Comparison of ENCODE assay signal across 8 cellular contexts in genomic region chr5:152271420-152271819, GRCh38.
A peak's percentile ranks its signal among the peaks of the same experiment; 100 is the strongest.
DNase-seq lines count a peak whose midpoint lies in the region; ATAC-seq, FAIRE-seq and TF ChIP-seq lines count a peak whose summit lies in the region.

No MANE protein-coding gene starts in this region.

- FAIRE-seq in GM12878 (lab: Jason Lieb, UNC) = no peak

- TF ChIP-seq EP300 in GM12878 (IDR thresholded peaks at IDR 0.05; ENCODE audit: borderline replicate concordance in 1 of 2, control insufficient read depth in 1 of 2, low read depth in 2 of 2, low read length in 2 of 2) = no peak

- H3K4me1 ChIP-seq in Loucy (ENCODE audit: insufficient read depth, low read length, poor library complexity, severe bottlenecking) = no peaks in the 10 kb centered on the region
- no peaks in the 10 kb centered on the region for H3K4me1 ChIP-seq in GM12878 (ENCODE audit: control insufficient read depth, insufficient read depth, low read length)

- CTCF ChIA-PET in GM12878 (lab: Yijun Ruan, JAX) = interaction anchor here (1.5 kb wide), 1 partner anchor 446 kb away, joined by 4 read pairs; no protein-coding TSS in a partner anchor
- CTCF ChIA-PET in activated naive CD4-positive, alpha-beta T cell treated with anti-CD3 and anti-CD28 coated beads, Interleukin-2, amount 10 ng/mL, durations not matched to agents 7 days and 5 days (lab: Charles Lee) = no interaction called here

- H3K9me3 Mint-ChIP-seq in nephron progenitor cell = no peaks in the 10 kb centered on the region
- no peaks in the 10 kb centered on the region for H3K9me3 Mint-ChIP-seq in activated naive CD4-positive, alpha-beta T cell treated with anti-CD3 and anti-CD28 coated beads, Interleukin-2, amount 10 ng/mL, durations not matched to agents 7 days and 5 days

- 14% methylated on average over 5 of the region's 5 CpGs for WGBS in GM12878 (ENCODE audit: insufficient coverage, insufficient replicate concordance, low lambda C conversion rate, missing lambda C conversion rate)

- POLR2A ChIA-PET in GM12878 (lab: Charles Lee) = no interaction called here

- H3K9me3 ChIP-seq in Loucy (ENCODE audit: insufficient read depth, low read depth, low read length) (no peaks in the 10 kb centered on the region), GM12878 (replicated peaks; ENCODE audit: control insufficient read depth, insufficient read depth, low read length) (no peaks in the 10 kb centered on the region)

- no peak for TF ChIP-seq POLR2A in GM12878 (IDR thresholded peaks at IDR 0.05; ENCODE audit: low read depth, low read length)

- no peak overlapping the region for H3K4me2 ChIP-seq in Loucy (ENCODE audit: low read depth, low read length, poor library complexity, severe bottlenecking)
- H3K4me2 ChIP-seq in GM12878 (ENCODE audit: control insufficient read depth, insufficient read depth) = no peak overlapping the region

- H3K4me3 Mint-ChIP-seq in nephron progenitor cell = no peak overlapping the region
- H3K4me3 Mint-ChIP-seq in activated naive CD4-positive, alpha-beta T cell treated with anti-CD3 and anti-CD28 coated beads, Interleukin-2, amount 10 ng/mL, durations not matched to agents 7 days and 5 days = no peak overlapping the region

- H3K79me2 ChIP-seq in Loucy (ENCODE audit: insufficient read depth, low read length) (no peaks in the 10 kb centered on the region), GM12878 (ENCODE audit: control insufficient read depth, insufficient read depth, low read length) (no peaks in the 10 kb centered on the region)

- no peak overlapping the region for H2AFZ ChIP-seq in Loucy (ENCODE audit: low read length)
- H2AFZ ChIP-seq in GM12878 (ENCODE audit: control insufficient read depth, low read depth, low read length) = no peak overlapping the region

- H3K27ac ChIP-seq in GM12878 (ENCODE audit: control insufficient read depth, insufficient read depth) = no peak overlapping the region

- peak; percentile 39 for DNase-seq in G401 (ENCODE audit: low spot score)
- peak; percentile 8 for DNase-seq in GM12878 (ENCODE audit: low read depth, low spot score)
- peak; percentile 9 for DNase-seq in nephron progenitor cell
- no peak for DNase-seq in activated naive CD4-positive, alpha-beta T cell treated with anti-CD3 and anti-CD28 coated beads, Interleukin-2, amount 10 ng/mL, durations not matched to agents 7 days and 5 days
- no peak for DNase-seq in sciatic nerve (ENCODE audit: low spot score)

- H3K36me3 Mint-ChIP-seq in nephron progenitor cell (ENCODE audit: low read depth) = no peaks in the 10 kb centered on the region
- no peaks in the 10 kb centered on the region for H3K36me3 Mint-ChIP-seq in activated naive CD4-positive, alpha-beta T cell treated with anti-CD3 and anti-CD28 coated beads, Interleukin-2, amount 10 ng/mL, durations not matched to agents 7 days and 5 days

- peak overlapping the region; percentile 36 for H3K27ac Mint-ChIP-seq in nephron progenitor cell
- no peak overlapping the region for H3K27ac Mint-ChIP-seq in activated naive CD4-positive, alpha-beta T cell treated with anti-CD3 and anti-CD28 coated beads, Interleukin-2, amount 10 ng/mL, durations not matched to agents 7 days and 5 days

- ATAC-seq in GM12878 = peak; percentile 68
- no peak for ATAC-seq in GM21576 (IDR thresholded peaks at IDR 0.05; ENCODE audit: unreplicated experiment)
- ATAC-seq in HG03520 (IDR thresholded peaks at IDR 0.05; ENCODE audit: unreplicated experiment) = no peak
- ATAC-seq in sciatic nerve = no peak

- SMC1A ChIA-PET in GM12878 (lab: Charles Lee; ENCODE audit: uncharacterized antibody, unreplicated experiment) = interaction anchor here (1.5 kb wide), 1 partner anchor 446 kb away, joined by 8 read pairs; no protein-coding TSS in a partner anchor

- H3K4me3 ChIP-seq in Loucy (ENCODE audit: low read length, poor library complexity, severe bottlenecking) (no peak overlapping the region), GM12878 (no peak overlapping the region)

- H3K4me1 Mint-ChIP-seq in nephron progenitor cell = peaks cover 5% of the 10 kb centered on the region
- no peaks in the 10 kb centered on the region for H3K4me1 Mint-ChIP-seq in activated naive CD4-positive, alpha-beta T cell treated with anti-CD3 and anti-CD28 coated beads, Interleukin-2, amount 10 ng/mL, durations not matched to agents 7 days and 5 days

- in situ Hi-C loops in G401 (cut with HindIII; ENCODE audit: low sequenced_read_pairs) = no loop called here
- in situ Hi-C loops in GM12878 (cut with MboI) = no loop called here

- H4K20me1 ChIP-seq in Loucy (ENCODE audit: insufficient read depth, low read length, poor library complexity, severe bottlenecking) (no peaks in the 10 kb centered on the region), GM12878 (ENCODE audit: control insufficient read depth, insufficient read depth) (no peaks in the 10 kb centered on the region)

- no peaks in the 10 kb centered on the region for H3K9me2 ChIP-seq in Loucy (replicated peaks; ENCODE audit: low read depth, low read length)

- no peaks in the 10 kb centered on the region for H3K36me3 ChIP-seq in Loucy (ENCODE audit: insufficient read depth, low read length)
- H3K36me3 ChIP-seq in GM12878 (ENCODE audit: control insufficient read depth in 2 of 2, insufficient read depth in 2 of 2, low read length in 1 of 2) = no peaks in the 10 kb centered on the region

- intact Hi-C loops in GM12878 (cut with micrococcal nuclease; ENCODE audit: unreplicated experiment) (loop anchor here (1.0 to 2.0 kb wide), 2 partner anchors 129 to 446 kb away; no protein-coding TSS in a partner anchor), sciatic nerve (cut with DNase I) (no loop called here)

- H3K9ac ChIP-seq in Loucy (ENCODE audit: low read depth, low read length, poor library complexity, severe bottlenecking) (no peak overlapping the region), GM12878 (ENCODE audit: control insufficient read depth, insufficient read depth, low read length) (no peak overlapping the region)

- TF ChIP-seq RAD21 in GM12878 (IDR thresholded peaks at IDR 0.05; ENCODE audit: insufficient read depth, low read depth, low read length) = 0 out of 2 replicates have a peak, but pooled peaks have one; percentile 31

- RAD21 ChIA-PET in GM12878 (lab: Charles Lee; ENCODE audit: unreplicated experiment) = no interaction called here

- TF ChIP-seq CTCF in Loucy (conservative IDR thresholded peaks at IDR 0.05; ENCODE audit: low read length) = 0 out of 2 replicates have a peak, but pooled peaks have one; percentile 16
- peak in 1 of 3 experiments; percentile 35; a peak in 2 of 6 replicates for TF ChIP-seq CTCF in GM12878 (IDR thresholded peaks at IDR 0.05 in 2 of 3, conservative IDR thresholded peaks at IDR 0.05 in 1 of 3; ENCODE audit: control insufficient read depth in 2 of 3, extremely low read depth in 1 of 3, insufficient read depth in 1 of 3, low read depth in 3 of 3, low read length in 3 of 3)
- TF ChIP-seq CTCF in nephron progenitor cell (IDR thresholded peaks at IDR 0.05) = peak; percentile 32

- no TSS peak for BruUV-seq in GM12878 (replicated peaks; lab: Mats Ljungman, UMichigan)

- no peaks in the 10 kb centered on the region for H3F3A ChIP-seq in Loucy (ENCODE audit: low read depth)

- peaks cover 5% of the 10 kb centered on the region for H3K27me3 Mint-ChIP-seq in nephron progenitor cell (ENCODE audit: low read depth, poor library complexity)
- H3K27me3 Mint-ChIP-seq in activated naive CD4-positive, alpha-beta T cell treated with anti-CD3 and anti-CD28 coated beads, Interleukin-2, amount 10 ng/mL, durations not matched to agents 7 days and 5 days = no peaks in the 10 kb centered on the region

- H3K27me3 ChIP-seq in Loucy (ENCODE audit: insufficient read depth, low read length, poor library complexity, severe bottlenecking) = no peaks in the 10 kb centered on the region
- no peaks in the 10 kb centered on the region for H3K27me3 ChIP-seq in GM12878 (replicated peaks in 1 of 2; ENCODE audit: control insufficient read depth in 2 of 2, insufficient read depth in 2 of 2, low read length in 1 of 2)

TF ChIP-seq in GM12878, 131 proteins besides CTCF, POLR2A, EP300 and RAD21:
- no peak for TF ChIP-seq HDAC6 (IDR thresholded peaks at IDR 0.05; ENCODE audit: unreplicated experiment)
- peak; percentile 41 for TF ChIP-seq MEF2B (IDR thresholded peaks at IDR 0.05; ENCODE audit: partially characterized antibody, poor library complexity, severe bottlenecking)
- 0 out of 2 replicates have a peak, but pooled peaks have one; percentile 20 for TF ChIP-seq SMC3 (IDR thresholded peaks at IDR 0.05; ENCODE audit: borderline replicate concordance, low read length)

Comparison
In these comparisons a context has a peak if more than half of its experiments do, and no peak if none do; other contexts are left out.
1. DNase-seq: peak in G401 (single experiment), GM12878 (single experiment) and nephron progenitor cell (single experiment); none in activated naive CD4-positive, alpha-beta T cell treated with anti-CD3 and anti-CD28 coated beads, Interleukin-2, amount 10 ng/mL, durations not matched to agents 7 days and 5 days (single experiment) and sciatic nerve (single experiment).